Comparison of ENCODE assay signal across 1 cellular context in genomic region chr15:84797212-84797611, GRCh38.
TF ChIP-seq lines count a peak whose summit lies in the region.

No MANE protein-coding gene starts in this region.

TF ChIP-seq in GM23338, 12 proteins besides CTCF, POLR2A, EP300 and RAD21:
- TF ChIP-seq ZNF331 (CRISPR knock-in tag; IDR thresholded peaks at IDR 0.05; ENCODE audit: low read depth) (no peak), JUNB (IDR thresholded peaks at IDR 0.05; ENCODE audit: unreplicated experiment) (no peak), REST (IDR thresholded peaks at IDR 0.05; ENCODE audit: unreplicated experiment) (no peak), STAT1 (IDR thresholded peaks at IDR 0.05; ENCODE audit: unreplicated experiment) (no peak), ETS1 (IDR thresholded peaks at IDR 0.05) (no peak), EZH2 (IDR thresholded peaks at IDR 0.05; ENCODE audit: low read depth, unreplicated experiment) (no peak), POLR2AphosphoS5 (IDR thresholded peaks at IDR 0.05; ENCODE audit: low read depth) (no peak), ZNF114 (CRISPR knock-in tag; IDR thresholded peaks at IDR 0.05) (no peak), NANOG (IDR thresholded peaks at IDR 0.05; ENCODE audit: borderline replicate concordance) (no peak), CREB1 (CRISPR knock-in tag; IDR thresholded peaks at IDR 0.05; ENCODE audit: low read depth) (no peak), EZH2phosphoT487 (IDR thresholded peaks at IDR 0.05; ENCODE audit: unreplicated experiment) (no peak)
- TF ChIP-seq, protein P1, sequence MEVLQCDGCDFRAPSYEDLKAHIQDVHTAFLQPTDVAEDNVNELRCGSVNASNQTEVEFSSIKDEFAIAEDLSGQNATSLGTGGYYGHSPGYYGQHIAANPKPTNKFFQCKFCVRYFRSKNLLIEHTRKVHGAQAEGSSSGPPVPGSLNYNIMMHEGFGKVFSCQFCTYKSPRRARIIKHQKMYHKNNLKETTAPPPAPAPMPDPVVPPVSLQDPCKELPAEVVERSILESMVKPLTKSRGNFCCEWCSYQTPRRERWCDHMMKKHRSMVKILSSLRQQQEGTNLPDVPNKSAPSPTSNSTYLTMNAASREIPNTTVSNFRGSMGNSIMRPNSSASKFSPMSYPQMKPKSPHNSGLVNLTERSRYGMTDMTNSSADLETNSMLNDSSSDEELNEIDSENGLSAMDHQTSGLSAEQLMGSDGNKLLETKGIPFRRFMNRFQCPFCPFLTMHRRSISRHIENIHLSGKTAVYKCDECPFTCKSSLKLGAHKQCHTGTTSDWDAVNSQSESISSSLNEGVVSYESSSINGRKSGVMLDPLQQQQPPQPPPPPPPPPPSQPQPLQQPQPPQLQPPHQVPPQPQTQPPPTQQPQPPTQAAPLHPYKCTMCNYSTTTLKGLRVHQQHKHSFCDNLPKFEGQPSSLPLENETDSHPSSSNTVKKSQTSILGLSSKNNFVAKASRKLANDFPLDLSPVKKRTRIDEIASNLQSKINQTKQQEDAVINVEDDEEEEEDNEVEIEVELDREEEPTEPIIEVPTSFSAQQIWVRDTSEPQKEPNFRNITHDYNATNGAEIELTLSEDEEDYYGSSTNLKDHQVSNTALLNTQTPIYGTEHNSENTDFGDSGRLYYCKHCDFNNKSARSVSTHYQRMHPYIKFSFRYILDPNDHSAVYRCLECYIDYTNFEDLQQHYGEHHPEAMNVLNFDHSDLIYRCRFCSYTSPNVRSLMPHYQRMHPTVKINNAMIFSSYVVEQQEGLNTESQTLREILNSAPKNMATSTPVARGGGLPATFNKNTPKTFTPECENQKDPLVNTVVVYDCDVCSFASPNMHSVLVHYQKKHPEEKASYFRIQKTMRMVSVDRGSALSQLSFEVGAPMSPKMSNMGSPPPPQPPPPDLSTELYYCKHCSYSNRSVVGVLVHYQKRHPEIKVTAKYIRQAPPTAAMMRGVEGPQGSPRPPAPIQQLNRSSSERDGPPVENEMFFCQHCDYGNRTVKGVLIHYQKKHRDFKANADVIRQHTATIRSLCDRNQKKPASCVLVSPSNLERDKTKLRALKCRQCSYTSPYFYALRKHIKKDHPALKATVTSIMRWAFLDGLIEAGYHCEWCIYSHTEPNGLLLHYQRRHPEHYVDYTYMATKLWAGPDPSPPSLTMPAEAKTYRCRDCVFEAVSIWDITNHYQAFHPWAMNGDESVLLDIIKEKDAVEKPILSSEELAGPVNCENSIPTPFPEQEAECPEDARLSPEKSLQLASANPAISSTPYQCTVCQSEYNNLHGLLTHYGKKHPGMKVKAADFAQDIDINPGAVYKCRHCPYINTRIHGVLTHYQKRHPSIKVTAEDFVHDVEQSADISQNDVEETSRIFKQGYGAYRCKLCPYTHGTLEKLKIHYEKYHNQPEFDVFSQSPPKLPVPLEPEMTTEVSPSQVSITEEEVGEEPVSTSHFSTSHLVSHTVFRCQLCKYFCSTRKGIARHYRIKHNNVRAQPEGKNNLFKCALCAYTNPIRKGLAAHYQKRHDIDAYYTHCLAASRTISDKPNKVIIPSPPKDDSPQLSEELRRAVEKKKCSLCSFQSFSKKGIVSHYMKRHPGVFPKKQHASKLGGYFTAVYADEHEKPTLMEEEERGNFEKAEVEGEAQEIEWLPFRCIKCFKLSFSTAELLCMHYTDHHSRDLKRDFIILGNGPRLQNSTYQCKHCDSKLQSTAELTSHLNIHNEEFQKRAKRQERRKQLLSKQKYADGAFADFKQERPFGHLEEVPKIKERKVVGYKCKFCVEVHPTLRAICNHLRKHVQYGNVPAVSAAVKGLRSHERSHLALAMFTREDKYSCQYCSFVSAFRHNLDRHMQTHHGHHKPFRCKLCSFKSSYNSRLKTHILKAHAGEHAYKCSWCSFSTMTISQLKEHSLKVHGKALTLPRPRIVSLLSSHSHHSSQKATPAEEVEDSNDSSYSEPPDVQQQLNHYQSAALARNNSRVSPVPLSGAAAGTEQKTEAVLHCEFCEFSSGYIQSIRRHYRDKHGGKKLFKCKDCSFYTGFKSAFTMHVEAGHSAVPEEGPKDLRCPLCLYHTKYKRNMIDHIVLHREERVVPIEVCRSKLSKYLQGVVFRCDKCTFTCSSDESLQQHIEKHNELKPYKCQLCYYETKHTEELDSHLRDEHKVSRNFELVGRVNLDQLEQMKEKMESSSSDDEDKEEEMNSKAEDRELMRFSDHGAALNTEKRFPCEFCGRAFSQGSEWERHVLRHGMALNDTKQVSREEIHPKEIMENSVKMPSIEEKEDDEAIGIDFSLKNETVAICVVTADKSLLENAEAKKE (CRISPR knock-in tag; IDR thresholded peaks at IDR 0.05) = no peak
